Comparison of ENCODE assay signal across 8 cellular contexts in the genomic region with DNA sequence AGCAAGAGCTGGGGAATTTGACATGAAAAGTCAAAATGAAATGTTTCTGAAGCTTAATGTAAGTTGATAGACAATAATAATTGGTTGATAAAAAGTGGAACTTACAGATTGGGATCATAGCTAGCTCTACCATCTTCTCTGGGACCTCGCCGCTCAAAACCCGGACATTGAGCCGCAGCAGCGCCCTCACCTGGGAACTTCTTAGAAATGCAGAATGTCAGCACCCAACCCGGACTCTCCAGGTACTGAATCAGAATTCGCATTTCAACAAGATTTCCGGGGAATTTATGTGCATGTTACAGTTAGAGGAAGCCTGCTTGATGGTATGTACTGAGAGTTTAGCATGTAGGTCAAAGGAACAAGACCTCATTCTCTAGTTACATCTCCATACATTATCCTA. TPM values are rescaled to one million over a fixed set of nuclear protein-coding genes. Genes with fewer than 3 reads are reported as not detected.
DNase-seq lines count a peak whose midpoint lies in the region; ATAC-seq lines count a peak whose summit lies in the region.

No MANE protein-coding gene starts in this region.

- H3K18ac ChIP-seq in mesendoderm (ENCODE audit: low read length), result no peak overlapping the region

- no peaks in the 10 kb centered on the region for H3K4me1 ChIP-seq in mesendoderm (ENCODE audit: control insufficient read depth, low read depth, low read length)

- H3K79me2 ChIP-seq in mesendoderm (ENCODE audit: control insufficient read depth, insufficient read depth, low read length), result no peaks in the 10 kb centered on the region

- DNase-seq in NOMO-1 treated with DMSO at 0.1 percent for 48 hours (lab: John Stamatoyannopoulos, UW; ENCODE audit: unreplicated experiment), result peak; percentile 14
- DNase-seq in NOMO-1 treated with dmso at 0.1 percent for 144 hours (lab: John Stamatoyannopoulos, UW; ENCODE audit: unreplicated experiment), result no peak
- peak; percentile 54 for DNase-seq in NAMALWA (ENCODE audit: low spot score)
- peak; percentile 23 for DNase-seq in amniotic epithelial cell (ENCODE audit: low read depth)
- peak; percentile 75 for DNase-seq in mesendoderm

- H4K5ac ChIP-seq in mesendoderm (ENCODE audit: low read length), result no peak overlapping the region

- no peak overlapping the region for H3K4me2 ChIP-seq in mesendoderm (ENCODE audit: low read length)

- H3K23ac ChIP-seq in mesendoderm (ENCODE audit: low read length), result no peak overlapping the region

- H3K27me3 ChIP-seq in mesendoderm (ENCODE audit: insufficient read depth, low read length, poor library complexity), result no peaks in the 10 kb centered on the region

- H2BK15ac ChIP-seq in mesendoderm (replicated peaks; ENCODE audit: low read depth), result no peak overlapping the region

- H3K27ac ChIP-seq in mesendoderm (ENCODE audit: low read depth, low read length), result no peak overlapping the region

- no CpG with 5 or more reads among the region's 8 CpGs for WGBS in mesendoderm (ENCODE audit: extremely low coverage, insufficient coverage, low lambda C conversion rate)

- H3K4me3 ChIP-seq in mesendoderm (ENCODE audit: low read length), result no peak overlapping the region

- no peak overlapping the region for H3K9ac ChIP-seq in mesendoderm (ENCODE audit: low read length)

- no peak overlapping the region for H3K4ac ChIP-seq in mesendoderm (ENCODE audit: low read depth, low read length)

- no peaks in the 10 kb centered on the region for H3K36me3 ChIP-seq in mesendoderm (ENCODE audit: control insufficient read depth, insufficient read depth, low read length)

- no peak for ATAC-seq in GM21717 (IDR thresholded peaks at IDR 0.05; ENCODE audit: unreplicated experiment)
- no peak for ATAC-seq in HG02610 (IDR thresholded peaks at IDR 0.05; ENCODE audit: unreplicated experiment)
- no peak for ATAC-seq in HG02642 (IDR thresholded peaks at IDR 0.05; ENCODE audit: poor library complexity, unreplicated experiment)

- H3K79me1 ChIP-seq in mesendoderm (ENCODE audit: low read length), result no peaks in the 10 kb centered on the region

- H3K56ac ChIP-seq in mesendoderm (ENCODE audit: low read length), result no peak overlapping the region

- no peak overlapping the region for H2AK5ac ChIP-seq in mesendoderm (ENCODE audit: low read length)

- no peak overlapping the region for H2BK5ac ChIP-seq in mesendoderm (ENCODE audit: low read length)

- H4K8ac ChIP-seq in mesendoderm (ENCODE audit: low read depth, low read length), result no peak overlapping the region

- no peak overlapping the region for H2BK120ac ChIP-seq in mesendoderm (ENCODE audit: low read depth, low read length)

RNA-seq across cellular contexts. Expression of a gene that starts 36.7 kb away (rescaled TPM):
- 49.1 TPM for polyA plus RNA-seq in mesendoderm (2013, experiment 1 of 2)
- polyA plus RNA-seq in mesendoderm (2013, experiment 2 of 2), result 50.3 TPM
